In the genomic region with DNA sequence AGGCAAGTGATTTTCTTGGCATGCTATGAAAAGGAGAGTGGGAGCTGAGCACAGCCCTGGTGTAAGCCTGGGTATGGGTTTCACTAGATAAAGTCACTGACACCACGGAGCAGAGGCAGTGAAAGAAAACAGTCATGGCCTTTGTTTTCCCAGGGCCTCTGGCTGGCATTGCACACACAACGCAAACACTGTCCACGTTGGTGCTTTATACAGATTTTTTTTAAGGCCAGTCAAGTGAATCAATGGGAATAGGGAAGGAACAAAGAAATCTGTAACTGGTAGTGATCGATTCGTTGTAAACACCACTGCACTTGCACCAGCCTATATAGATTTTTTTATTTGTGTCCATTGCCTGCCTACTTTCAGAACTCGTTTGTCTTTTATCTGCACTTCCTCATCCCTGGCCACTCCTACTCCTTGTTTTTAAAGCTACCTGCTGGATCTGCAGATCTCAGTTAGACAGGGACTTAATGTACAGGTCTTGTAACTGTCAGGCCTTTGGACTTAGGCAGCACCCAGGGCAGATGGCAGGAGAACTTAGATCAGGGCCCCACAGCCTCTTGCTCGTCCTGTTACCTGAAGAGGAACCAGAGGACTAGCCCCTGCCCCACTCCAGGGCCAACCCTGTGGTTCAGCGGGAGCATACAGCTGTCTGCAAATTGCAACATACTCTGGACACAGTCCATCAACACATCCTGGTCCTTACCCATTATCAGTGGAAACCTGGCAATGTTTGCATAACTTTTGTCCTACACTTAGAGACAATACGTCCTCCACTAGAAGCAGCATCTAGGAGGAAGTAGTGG, we compare ENCODE assay signal across 1 cellular context.
TF ChIP-seq lines count a peak whose summit lies in the region.

No MANE protein-coding gene starts in this region.

TF ChIP-seq in K562, 482 proteins besides CTCF, POLR2A, EP300 and RAD21 (continued from another document and continues in another):
- TF ChIP-seq, protein P1, sequence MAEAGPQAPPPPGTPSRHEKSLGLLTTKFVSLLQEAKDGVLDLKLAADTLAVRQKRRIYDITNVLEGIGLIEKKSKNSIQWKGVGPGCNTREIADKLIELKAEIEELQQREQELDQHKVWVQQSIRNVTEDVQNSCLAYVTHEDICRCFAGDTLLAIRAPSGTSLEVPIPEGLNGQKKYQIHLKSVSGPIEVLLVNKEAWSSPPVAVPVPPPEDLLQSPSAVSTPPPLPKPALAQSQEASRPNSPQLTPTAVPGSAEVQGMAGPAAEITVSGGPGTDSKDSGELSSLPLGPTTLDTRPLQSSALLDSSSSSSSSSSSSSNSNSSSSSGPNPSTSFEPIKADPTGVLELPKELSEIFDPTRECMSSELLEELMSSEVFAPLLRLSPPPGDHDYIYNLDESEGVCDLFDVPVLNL (CRISPR knock-in tag; IDR thresholded peaks at IDR 0.05; ENCODE audit: low read depth), result no peak
- TF ChIP-seq CBX1 (IDR thresholded peaks at IDR 0.05; ENCODE audit: low read depth), result no peak
- peak; percentile 95 for TF ChIP-seq SPI1 (IDR thresholded peaks at IDR 0.05; ENCODE audit: borderline replicate concordance, low read depth, low read length)
- no peak for TF ChIP-seq ATF1 (CRISPR knock-in tag; IDR thresholded peaks at IDR 0.05)
- TF ChIP-seq ATF1 (tag; IDR thresholded peaks at IDR 0.05), result peak; percentile 42
- TF ChIP-seq PPARD (CRISPR knock-in tag; IDR thresholded peaks at IDR 0.05), result no peak
- TF ChIP-seq POLR2B (IDR thresholded peaks at IDR 0.05; ENCODE audit: low read depth, partially characterized antibody), result no peak
- TF ChIP-seq, protein P2, sequence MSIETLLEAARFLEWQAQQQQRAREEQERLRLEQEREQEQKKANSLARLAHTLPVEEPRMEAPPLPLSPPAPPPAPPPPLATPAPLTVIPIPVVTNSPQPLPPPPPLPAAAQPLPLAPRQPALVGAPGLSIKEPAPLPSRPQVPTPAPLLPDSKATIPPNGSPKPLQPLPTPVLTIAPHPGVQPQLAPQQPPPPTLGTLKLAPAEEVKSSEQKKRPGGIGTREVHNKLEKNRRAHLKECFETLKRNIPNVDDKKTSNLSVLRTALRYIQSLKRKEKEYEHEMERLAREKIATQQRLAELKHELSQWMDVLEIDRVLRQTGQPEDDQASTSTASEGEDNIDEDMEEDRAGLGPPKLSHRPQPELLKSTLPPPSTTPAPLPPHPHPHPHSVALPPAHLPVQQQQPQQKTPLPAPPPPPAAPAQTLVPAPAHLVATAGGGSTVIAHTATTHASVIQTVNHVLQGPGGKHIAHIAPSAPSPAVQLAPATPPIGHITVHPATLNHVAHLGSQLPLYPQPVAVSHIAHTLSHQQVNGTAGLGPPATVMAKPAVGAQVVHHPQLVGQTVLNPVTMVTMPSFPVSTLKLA (conservative IDR thresholded peaks at IDR 0.05), result 0 out of 4 replicates have a peak, but pooled peaks of 1 of the 2 experiments have one; percentile 40
- TF ChIP-seq, protein P3, sequence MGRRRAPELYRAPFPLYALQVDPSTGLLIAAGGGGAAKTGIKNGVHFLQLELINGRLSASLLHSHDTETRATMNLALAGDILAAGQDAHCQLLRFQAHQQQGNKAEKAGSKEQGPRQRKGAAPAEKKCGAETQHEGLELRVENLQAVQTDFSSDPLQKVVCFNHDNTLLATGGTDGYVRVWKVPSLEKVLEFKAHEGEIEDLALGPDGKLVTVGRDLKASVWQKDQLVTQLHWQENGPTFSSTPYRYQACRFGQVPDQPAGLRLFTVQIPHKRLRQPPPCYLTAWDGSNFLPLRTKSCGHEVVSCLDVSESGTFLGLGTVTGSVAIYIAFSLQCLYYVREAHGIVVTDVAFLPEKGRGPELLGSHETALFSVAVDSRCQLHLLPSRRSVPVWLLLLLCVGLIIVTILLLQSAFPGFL (CRISPR knock-in tag; IDR thresholded peaks at IDR 0.05), result no peak
- TF ChIP-seq SRSF7 (optimal IDR thresholded peaks at IDR 0.05; ENCODE audit: low read depth, low read length), result no peak
- TF ChIP-seq TEAD4 (IDR thresholded peaks at IDR 0.05; ENCODE audit: low read length), result peak; percentile 82
- no peak for TF ChIP-seq TEAD4 (CRISPR knock-in tag; IDR thresholded peaks at IDR 0.05; ENCODE audit: borderline replicate concordance)
- TF ChIP-seq BRCA1 (IDR thresholded peaks at IDR 0.05), result no peak
- TF ChIP-seq BRCA1 (CRISPR knock-in tag; IDR thresholded peaks at IDR 0.05), result no peak
- TF ChIP-seq, protein P4, sequence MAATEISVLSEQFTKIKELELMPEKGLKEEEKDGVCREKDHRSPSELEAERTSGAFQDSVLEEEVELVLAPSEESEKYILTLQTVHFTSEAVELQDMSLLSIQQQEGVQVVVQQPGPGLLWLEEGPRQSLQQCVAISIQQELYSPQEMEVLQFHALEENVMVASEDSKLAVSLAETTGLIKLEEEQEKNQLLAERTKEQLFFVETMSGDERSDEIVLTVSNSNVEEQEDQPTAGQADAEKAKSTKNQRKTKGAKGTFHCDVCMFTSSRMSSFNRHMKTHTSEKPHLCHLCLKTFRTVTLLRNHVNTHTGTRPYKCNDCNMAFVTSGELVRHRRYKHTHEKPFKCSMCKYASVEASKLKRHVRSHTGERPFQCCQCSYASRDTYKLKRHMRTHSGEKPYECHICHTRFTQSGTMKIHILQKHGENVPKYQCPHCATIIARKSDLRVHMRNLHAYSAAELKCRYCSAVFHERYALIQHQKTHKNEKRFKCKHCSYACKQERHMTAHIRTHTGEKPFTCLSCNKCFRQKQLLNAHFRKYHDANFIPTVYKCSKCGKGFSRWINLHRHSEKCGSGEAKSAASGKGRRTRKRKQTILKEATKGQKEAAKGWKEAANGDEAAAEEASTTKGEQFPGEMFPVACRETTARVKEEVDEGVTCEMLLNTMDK (IDR thresholded peaks at IDR 0.05; ENCODE audit: borderline replicate concordance, insufficient read depth, low read depth, low read length, poor library complexity, severe bottlenecking), result no peak
- TF ChIP-seq, protein P5, sequence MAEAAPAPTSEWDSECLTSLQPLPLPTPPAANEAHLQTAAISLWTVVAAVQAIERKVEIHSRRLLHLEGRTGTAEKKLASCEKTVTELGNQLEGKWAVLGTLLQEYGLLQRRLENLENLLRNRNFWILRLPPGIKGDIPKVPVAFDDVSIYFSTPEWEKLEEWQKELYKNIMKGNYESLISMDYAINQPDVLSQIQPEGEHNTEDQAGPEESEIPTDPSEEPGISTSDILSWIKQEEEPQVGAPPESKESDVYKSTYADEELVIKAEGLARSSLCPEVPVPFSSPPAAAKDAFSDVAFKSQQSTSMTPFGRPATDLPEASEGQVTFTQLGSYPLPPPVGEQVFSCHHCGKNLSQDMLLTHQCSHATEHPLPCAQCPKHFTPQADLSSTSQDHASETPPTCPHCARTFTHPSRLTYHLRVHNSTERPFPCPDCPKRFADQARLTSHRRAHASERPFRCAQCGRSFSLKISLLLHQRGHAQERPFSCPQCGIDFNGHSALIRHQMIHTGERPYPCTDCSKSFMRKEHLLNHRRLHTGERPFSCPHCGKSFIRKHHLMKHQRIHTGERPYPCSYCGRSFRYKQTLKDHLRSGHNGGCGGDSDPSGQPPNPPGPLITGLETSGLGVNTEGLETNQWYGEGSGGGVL (CRISPR knock-in tag; IDR thresholded peaks at IDR 0.05), result no peak
- TF ChIP-seq, protein P6, sequence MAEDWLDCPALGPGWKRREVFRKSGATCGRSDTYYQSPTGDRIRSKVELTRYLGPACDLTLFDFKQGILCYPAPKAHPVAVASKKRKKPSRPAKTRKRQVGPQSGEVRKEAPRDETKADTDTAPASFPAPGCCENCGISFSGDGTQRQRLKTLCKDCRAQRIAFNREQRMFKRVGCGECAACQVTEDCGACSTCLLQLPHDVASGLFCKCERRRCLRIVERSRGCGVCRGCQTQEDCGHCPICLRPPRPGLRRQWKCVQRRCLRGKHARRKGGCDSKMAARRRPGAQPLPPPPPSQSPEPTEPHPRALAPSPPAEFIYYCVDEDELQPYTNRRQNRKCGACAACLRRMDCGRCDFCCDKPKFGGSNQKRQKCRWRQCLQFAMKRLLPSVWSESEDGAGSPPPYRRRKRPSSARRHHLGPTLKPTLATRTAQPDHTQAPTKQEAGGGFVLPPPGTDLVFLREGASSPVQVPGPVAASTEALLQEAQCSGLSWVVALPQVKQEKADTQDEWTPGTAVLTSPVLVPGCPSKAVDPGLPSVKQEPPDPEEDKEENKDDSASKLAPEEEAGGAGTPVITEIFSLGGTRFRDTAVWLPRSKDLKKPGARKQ (CRISPR knock-in tag; IDR thresholded peaks at IDR 0.05), result no peak
- TF ChIP-seq, protein P7, sequence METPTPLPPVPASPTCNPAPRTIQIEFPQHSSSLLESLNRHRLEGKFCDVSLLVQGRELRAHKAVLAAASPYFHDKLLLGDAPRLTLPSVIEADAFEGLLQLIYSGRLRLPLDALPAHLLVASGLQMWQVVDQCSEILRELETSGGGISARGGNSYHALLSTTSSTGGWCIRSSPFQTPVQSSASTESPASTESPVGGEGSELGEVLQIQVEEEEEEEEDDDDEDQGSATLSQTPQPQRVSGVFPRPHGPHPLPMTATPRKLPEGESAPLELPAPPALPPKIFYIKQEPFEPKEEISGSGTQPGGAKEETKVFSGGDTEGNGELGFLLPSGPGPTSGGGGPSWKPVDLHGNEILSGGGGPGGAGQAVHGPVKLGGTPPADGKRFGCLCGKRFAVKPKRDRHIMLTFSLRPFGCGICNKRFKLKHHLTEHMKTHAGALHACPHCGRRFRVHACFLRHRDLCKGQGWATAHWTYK (CRISPR knock-in tag; IDR thresholded peaks at IDR 0.05), result no peak
- peak; percentile 45 for TF ChIP-seq CXXC5 (CRISPR knock-in tag; IDR thresholded peaks at IDR 0.05)
- TF ChIP-seq ZNF77 (CRISPR knock-in tag; IDR thresholded peaks at IDR 0.05), result no peak
- peak; percentile 47; the same call in 1 of the 2 replicates for TF ChIP-seq GABPA (tag; conservative IDR thresholded peaks at IDR 0.05; ENCODE audit: low read depth)
- TF ChIP-seq, protein P8, sequence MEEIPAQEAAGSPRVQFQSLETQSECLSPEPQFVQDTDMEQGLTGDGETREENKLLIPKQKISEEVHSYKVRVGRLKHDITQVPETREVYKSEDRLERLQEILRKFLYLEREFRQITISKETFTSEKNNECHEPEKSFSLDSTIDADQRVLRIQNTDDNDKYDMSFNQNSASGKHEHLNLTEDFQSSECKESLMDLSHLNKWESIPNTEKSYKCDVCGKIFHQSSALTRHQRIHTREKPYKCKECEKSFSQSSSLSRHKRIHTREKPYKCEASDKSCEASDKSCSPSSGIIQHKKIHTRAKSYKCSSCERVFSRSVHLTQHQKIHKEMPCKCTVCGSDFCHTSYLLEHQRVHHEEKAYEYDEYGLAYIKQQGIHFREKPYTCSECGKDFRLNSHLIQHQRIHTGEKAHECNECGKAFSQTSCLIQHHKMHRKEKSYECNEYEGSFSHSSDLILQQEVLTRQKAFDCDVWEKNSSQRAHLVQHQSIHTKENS (CRISPR knock-in tag; IDR thresholded peaks at IDR 0.05), result no peak
- TF ChIP-seq GABPB2 (CRISPR knock-in tag; conservative IDR thresholded peaks at IDR 0.05), result no peak
- TF ChIP-seq ZNF217 (CRISPR knock-in tag; IDR thresholded peaks at IDR 0.05), result no peak
- TF ChIP-seq SMARCA4 (IDR thresholded peaks at IDR 0.05), result peak; percentile 70; the same call in 1 of the 2 replicates
- no peak for TF ChIP-seq ZBED1 (IDR thresholded peaks at IDR 0.05)
- TF ChIP-seq, protein P9, sequence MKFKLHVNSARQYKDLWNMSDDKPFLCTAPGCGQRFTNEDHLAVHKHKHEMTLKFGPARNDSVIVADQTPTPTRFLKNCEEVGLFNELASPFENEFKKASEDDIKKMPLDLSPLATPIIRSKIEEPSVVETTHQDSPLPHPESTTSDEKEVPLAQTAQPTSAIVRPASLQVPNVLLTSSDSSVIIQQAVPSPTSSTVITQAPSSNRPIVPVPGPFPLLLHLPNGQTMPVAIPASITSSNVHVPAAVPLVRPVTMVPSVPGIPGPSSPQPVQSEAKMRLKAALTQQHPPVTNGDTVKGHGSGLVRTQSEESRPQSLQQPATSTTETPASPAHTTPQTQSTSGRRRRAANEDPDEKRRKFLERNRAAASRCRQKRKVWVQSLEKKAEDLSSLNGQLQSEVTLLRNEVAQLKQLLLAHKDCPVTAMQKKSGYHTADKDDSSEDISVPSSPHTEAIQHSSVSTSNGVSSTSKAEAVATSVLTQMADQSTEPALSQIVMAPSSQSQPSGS (CRISPR knock-in tag; IDR thresholded peaks at IDR 0.05), result no peak
- TF ChIP-seq WHSC1 (IDR thresholded peaks at IDR 0.05; ENCODE audit: low read length), result no peak
- TF ChIP-seq, protein P10, sequence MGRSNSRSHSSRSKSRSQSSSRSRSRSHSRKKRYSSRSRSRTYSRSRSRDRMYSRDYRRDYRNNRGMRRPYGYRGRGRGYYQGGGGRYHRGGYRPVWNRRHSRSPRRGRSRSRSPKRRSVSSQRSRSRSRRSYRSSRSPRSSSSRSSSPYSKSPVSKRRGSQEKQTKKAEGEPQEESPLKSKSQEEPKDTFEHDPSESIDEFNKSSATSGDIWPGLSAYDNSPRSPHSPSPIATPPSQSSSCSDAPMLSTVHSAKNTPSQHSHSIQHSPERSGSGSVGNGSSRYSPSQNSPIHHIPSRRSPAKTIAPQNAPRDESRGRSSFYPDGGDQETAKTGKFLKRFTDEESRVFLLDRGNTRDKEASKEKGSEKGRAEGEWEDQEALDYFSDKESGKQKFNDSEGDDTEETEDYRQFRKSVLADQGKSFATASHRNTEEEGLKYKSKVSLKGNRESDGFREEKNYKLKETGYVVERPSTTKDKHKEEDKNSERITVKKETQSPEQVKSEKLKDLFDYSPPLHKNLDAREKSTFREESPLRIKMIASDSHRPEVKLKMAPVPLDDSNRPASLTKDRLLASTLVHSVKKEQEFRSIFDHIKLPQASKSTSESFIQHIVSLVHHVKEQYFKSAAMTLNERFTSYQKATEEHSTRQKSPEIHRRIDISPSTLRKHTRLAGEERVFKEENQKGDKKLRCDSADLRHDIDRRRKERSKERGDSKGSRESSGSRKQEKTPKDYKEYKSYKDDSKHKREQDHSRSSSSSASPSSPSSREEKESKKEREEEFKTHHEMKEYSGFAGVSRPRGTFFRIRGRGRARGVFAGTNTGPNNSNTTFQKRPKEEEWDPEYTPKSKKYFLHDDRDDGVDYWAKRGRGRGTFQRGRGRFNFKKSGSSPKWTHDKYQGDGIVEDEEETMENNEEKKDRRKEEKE (IDR thresholded peaks at IDR 0.05; ENCODE audit: borderline replicate concordance in 1 of 2, control insufficient read depth in 1 of 2, low read depth in 2 of 2, low read length in 1 of 2), result no peak
- TF ChIP-seq SMARCA5 (IDR thresholded peaks at IDR 0.05), result no peak
- no peak for TF ChIP-seq MIER1 (IDR thresholded peaks at IDR 0.05; ENCODE audit: low read depth)
- TF ChIP-seq SMARCB1 (IDR thresholded peaks at IDR 0.05; ENCODE audit: insufficient read length, low read depth), result no peak
- TF ChIP-seq, protein P11, sequence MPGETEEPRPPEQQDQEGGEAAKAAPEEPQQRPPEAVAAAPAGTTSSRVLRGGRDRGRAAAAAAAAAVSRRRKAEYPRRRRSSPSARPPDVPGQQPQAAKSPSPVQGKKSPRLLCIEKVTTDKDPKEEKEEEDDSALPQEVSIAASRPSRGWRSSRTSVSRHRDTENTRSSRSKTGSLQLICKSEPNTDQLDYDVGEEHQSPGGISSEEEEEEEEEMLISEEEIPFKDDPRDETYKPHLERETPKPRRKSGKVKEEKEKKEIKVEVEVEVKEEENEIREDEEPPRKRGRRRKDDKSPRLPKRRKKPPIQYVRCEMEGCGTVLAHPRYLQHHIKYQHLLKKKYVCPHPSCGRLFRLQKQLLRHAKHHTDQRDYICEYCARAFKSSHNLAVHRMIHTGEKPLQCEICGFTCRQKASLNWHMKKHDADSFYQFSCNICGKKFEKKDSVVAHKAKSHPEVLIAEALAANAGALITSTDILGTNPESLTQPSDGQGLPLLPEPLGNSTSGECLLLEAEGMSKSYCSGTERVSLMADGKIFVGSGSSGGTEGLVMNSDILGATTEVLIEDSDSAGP (CRISPR knock-in tag; IDR thresholded peaks at IDR 0.05), result no peak
- no peak for TF ChIP-seq POLR3G (IDR thresholded peaks at IDR 0.05; ENCODE audit: extremely low read depth, insufficient read length, insufficient replicate concordance)
- no peak for TF ChIP-seq MTF1 (CRISPR knock-in tag; IDR thresholded peaks at IDR 0.05; ENCODE audit: borderline replicate concordance)
- TF ChIP-seq SREBF1 (IDR thresholded peaks at IDR 0.05; ENCODE audit: borderline replicate concordance, low read depth, low read length), result no peak
- no peak for TF ChIP-seq ZNF41 (CRISPR knock-in tag; conservative IDR thresholded peaks at IDR 0.05)
- TF ChIP-seq NCOA6 (IDR thresholded peaks at IDR 0.05), result no peak
- TF ChIP-seq PHB (CRISPR knock-in tag; IDR thresholded peaks at IDR 0.05), result no peak
- no peak for TF ChIP-seq CREB1 (IDR thresholded peaks at IDR 0.05)
- no peak for TF ChIP-seq CREB1 (CRISPR knock-in tag; IDR thresholded peaks at IDR 0.05)
